Comparison of ENCODE assay signal across 8 cellular contexts in genomic region chr17:75404739-75405364, GRCh38. TPM values are rescaled to one million over a fixed set of nuclear protein-coding genes. Genes with fewer than 3 reads are reported as not detected.
A peak's percentile ranks its signal among the peaks of the same experiment; 100 is the strongest.
DNase-seq lines count a peak whose midpoint lies in the region; ATAC-seq, FAIRE-seq and TF ChIP-seq lines count a peak whose summit lies in the region.

No MANE protein-coding gene starts in this region.

- CTCF ChIA-PET in activated naive CD4-positive, alpha-beta T cell treated with anti-CD3 and anti-CD28 coated beads, Interleukin-2, amount 10 ng/mL, durations not matched to agents 7 days and 5 days (lab: Charles Lee) = interaction anchor here (1.0 to 1.5 kb wide), 4 partner anchors 65 to 165 kb away, joined by 3 to 15 read pairs (median 6); partner anchors contain the start of gene MIF4GD

- H3K4me3 Mint-ChIP-seq in activated naive CD4-positive, alpha-beta T cell treated with anti-CD3 and anti-CD28 coated beads, Interleukin-2, amount 10 ng/mL, durations not matched to agents 7 days and 5 days = peak overlapping the region; percentile 92

- no peaks in the 10 kb centered on the region for H3K27me3 Mint-ChIP-seq in activated naive CD4-positive, alpha-beta T cell treated with anti-CD3 and anti-CD28 coated beads, Interleukin-2, amount 10 ng/mL, durations not matched to agents 7 days and 5 days

- H3K36me3 ChIP-seq in cardiac muscle cell (no peaks in the 10 kb centered on the region), pancreas (no peaks in the 10 kb centered on the region)

- H3K9me3 ChIP-seq in cardiac muscle cell (ENCODE audit: low read depth) = no peaks in the 10 kb centered on the region
- no peaks in the 10 kb centered on the region for H3K9me3 ChIP-seq in pancreas

- H3K36me3 Mint-ChIP-seq in activated naive CD4-positive, alpha-beta T cell treated with anti-CD3 and anti-CD28 coated beads, Interleukin-2, amount 10 ng/mL, durations not matched to agents 7 days and 5 days = peaks cover 13% of the 10 kb centered on the region

- H3K4me1 Mint-ChIP-seq in activated naive CD4-positive, alpha-beta T cell treated with anti-CD3 and anti-CD28 coated beads, Interleukin-2, amount 10 ng/mL, durations not matched to agents 7 days and 5 days = peaks cover 40% of the 10 kb centered on the region

- H3K4me1 ChIP-seq in cardiac muscle cell (ENCODE audit: low read depth) = peaks cover 8% of the 10 kb centered on the region
- H3K4me1 ChIP-seq in pancreas = peaks cover 7 to 17% (median 14%) of the 10 kb centered on the region in 3 donors

- H3K27ac Mint-ChIP-seq in activated naive CD4-positive, alpha-beta T cell treated with anti-CD3 and anti-CD28 coated beads, Interleukin-2, amount 10 ng/mL, durations not matched to agents 7 days and 5 days = peak overlapping the region; percentile 96

- H3K27me3 ChIP-seq in cardiac muscle cell = no peaks in the 10 kb centered on the region
- H3K27me3 ChIP-seq in pancreas = no peaks in the 10 kb centered on the region

- in situ Hi-C loops in ACHN (cut with HindIII; ENCODE audit: low pct_ligation_motif_present, low pct_unique_long_range_greater_than_20kb, low sequenced_read_pairs) = no loop called here

- intact Hi-C loops in pancreas (cut with DNase I) = loop anchor here in 1 of 3 donors (5.0 kb wide), 1 partner anchor 83 kb away; no protein-coding TSS in a partner anchor

- WGBS in pancreas, 2 donors = 0% methylated on average over 34 to 37 of the region's 37 CpGs

- no peak for FAIRE-seq in pancreas (lab: Jason Lieb, UNC)

- H3K9me3 Mint-ChIP-seq in activated naive CD4-positive, alpha-beta T cell treated with anti-CD3 and anti-CD28 coated beads, Interleukin-2, amount 10 ng/mL, durations not matched to agents 7 days and 5 days = no peaks in the 10 kb centered on the region

- peak; percentile 36 for ATAC-seq in GM19324 (IDR thresholded peaks at IDR 0.05; ENCODE audit: low FRiP score, unreplicated experiment)
- peak; percentile 26 for ATAC-seq in HG03439 (IDR thresholded peaks at IDR 0.05; ENCODE audit: unreplicated experiment)
- ATAC-seq in pancreas = peak; percentile 43 to 55 (median 53)

- TF ChIP-seq CTCF in cardiac muscle cell (IDR thresholded peaks at IDR 0.05; ENCODE audit: low read depth, low read length) (no peak), pancreas (IDR thresholded peaks at IDR 0.05) (no peak)

- H3K4me3 ChIP-seq in cardiac muscle cell (peak overlapping the region; percentile 88), pancreas (peak overlapping the region; percentile 96 to 100 (median 98))

- peak; percentile 55 for DNase-seq in ACHN
- peak; percentile 30 for DNase-seq in SHP77 treated with DMSO at 0.1 percent for 48 hours (lab: John Stamatoyannopoulos, UW)
- peak; percentile 64 for DNase-seq in activated naive CD4-positive, alpha-beta T cell treated with anti-CD3 and anti-CD28 coated beads, Interleukin-2, amount 10 ng/mL, durations not matched to agents 7 days and 5 days
- DNase-seq in cardiac muscle cell (ENCODE audit: low read depth in 1 of 2, low spot score in 1 of 2) = peak; percentile 20 to 61
- DNase-seq in pancreas = peak; percentile 38 to 84 (median 59)
- no peak for DNase-seq in DMS153 (lab: John Stamatoyannopoulos, UW)

- H3K27ac ChIP-seq in cardiac muscle cell (peak overlapping the region; percentile 76), pancreas (peak overlapping the region; percentile 83 to 94 (median 90))

RNA-seq across cellular contexts. Expression of gene GRB2, which starts 0.6 kb away (rescaled TPM):
- total RNA-seq in cardiac muscle cell = 113 and 198 TPM in 2 replicates
- polyA plus RNA-seq in cardiac muscle cell = 115 and 132 TPM in 2 replicates
- total RNA-seq in pancreas = 10 to 100 TPM; 25.2 to 64.7 (median 36.5) TPM
- polyA plus RNA-seq in pancreas = 10 to 100 TPM; 18.5 to 24.4 TPM

RNA-seq across cellular contexts. Expression of gene TMEM94, which starts 51.6 kb away (rescaled TPM):
- total RNA-seq in cardiac muscle cell (87.1 and 105 TPM in 2 replicates), pancreas (10 to 100 TPM; 29.9 to 53.3 (median 34.9) TPM)
- polyA plus RNA-seq in cardiac muscle cell (74.2 and 93.5 TPM in 2 replicates), pancreas (10 to 100 TPM; 55.4 to 64.9 TPM)
